In the genomic region with DNA sequence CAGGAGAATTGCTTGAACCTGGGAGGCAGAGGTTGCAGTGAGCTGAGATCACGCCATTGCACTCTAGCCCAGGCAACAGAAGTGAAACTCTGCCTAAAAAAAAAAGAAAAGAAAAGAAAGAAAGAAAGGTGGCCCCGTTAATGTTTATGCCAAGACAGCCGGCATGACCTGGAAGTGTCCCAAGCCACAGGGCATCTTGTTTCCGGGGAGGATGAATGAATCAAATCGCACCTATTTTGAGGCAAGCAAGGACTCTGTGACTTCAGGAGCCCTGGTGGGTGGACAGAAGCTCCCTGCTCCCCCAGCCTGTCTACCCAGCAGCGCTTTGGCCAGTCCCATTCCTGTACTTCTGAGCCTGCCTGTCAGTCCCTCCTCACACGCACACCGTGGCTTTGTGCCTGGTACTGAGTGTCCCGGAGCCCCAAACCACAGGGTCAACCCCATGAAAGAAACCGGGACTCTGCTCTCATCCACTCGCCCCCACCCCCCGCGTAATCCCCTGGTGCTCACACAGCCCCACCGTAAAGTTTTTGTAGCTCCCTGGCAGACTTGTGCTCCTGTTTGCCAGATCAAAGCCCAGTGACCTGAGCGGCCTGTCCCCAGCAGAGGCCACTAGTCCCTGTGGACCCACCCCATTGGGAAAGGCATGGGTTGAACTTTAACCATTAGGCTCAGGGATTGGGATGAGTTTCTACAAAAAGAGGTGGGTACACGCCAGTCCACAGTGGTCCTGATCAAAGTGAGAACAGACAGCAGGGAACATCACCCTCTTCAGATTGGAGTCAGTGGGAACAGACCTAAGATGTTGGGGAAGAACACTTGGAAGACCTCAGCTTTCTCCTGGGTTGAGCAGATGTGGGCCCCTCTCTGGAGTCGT, we compare ENCODE assay signal across 8 cellular contexts. TPM values are rescaled to one million over a fixed set of nuclear protein-coding genes. Genes with fewer than 3 reads are reported as not detected.
DNase-seq lines count a peak whose midpoint lies in the region; ATAC-seq, FAIRE-seq and TF ChIP-seq lines count a peak whose summit lies in the region.

No MANE protein-coding gene starts in this region.

- H3K9me3 ChIP-seq in right cardiac atrium (ENCODE audit: control insufficient read depth, low read length) = no peaks in the 10 kb centered on the region
- H3K9me3 ChIP-seq in small intestine (ENCODE audit: control insufficient read depth, low read depth) = no peaks in the 10 kb centered on the region

- peak overlapping the region; percentile 93 for H3K27ac Mint-ChIP-seq in activated naive CD4-positive, alpha-beta T cell treated with anti-CD3 and anti-CD28 coated beads, Interleukin-2, amount 10 ng/mL, durations not matched to agents 7 days and 5 days

- POLR2A ChIA-PET in AG04449 (lab: Yijun Ruan, JAX) = interaction anchor here (0.7 to 1.3 kb wide), 3 partner anchors 18 to 324 kb away, joined by 3 to 4 read pairs (median 3); a partner anchor contains a TSS

- no peak for FAIRE-seq in small intestine (lab: Jason Lieb, UNC)

- H3K4me1 Mint-ChIP-seq in activated naive CD4-positive, alpha-beta T cell treated with anti-CD3 and anti-CD28 coated beads, Interleukin-2, amount 10 ng/mL, durations not matched to agents 7 days and 5 days = peaks cover 27% of the 10 kb centered on the region

- intact Hi-C loops in right cardiac atrium (cut with DNase I) = no loop called here

- H3K27ac ChIP-seq in HL-60 (replicated peaks) = peak overlapping the region; percentile 87
- H3K27ac ChIP-seq in right cardiac atrium (ENCODE audit: low read length) = peak overlapping the region; percentile 13
- H3K27ac ChIP-seq in small intestine (ENCODE audit: low read depth in 1 of 2, low read length in 1 of 2) = peak overlapping the region; percentile 91 to 95

- H3K9me3 Mint-ChIP-seq in activated naive CD4-positive, alpha-beta T cell treated with anti-CD3 and anti-CD28 coated beads, Interleukin-2, amount 10 ng/mL, durations not matched to agents 7 days and 5 days = no peaks in the 10 kb centered on the region

- H3K4me1 ChIP-seq in right cardiac atrium (ENCODE audit: control insufficient read depth, insufficient read depth, low read length) = no peaks in the 10 kb centered on the region
- H3K4me1 ChIP-seq in small intestine (ENCODE audit: control insufficient read depth in 2 of 2, insufficient read depth in 1 of 2, low read depth in 1 of 2, low read length in 1 of 2) = no peaks in the 10 kb centered on the region

- 49% methylated on average over 17 of the region's 17 CpGs for WGBS in right cardiac atrium
- 26 to 41% (median 32%) methylated on average over 16 to 17 of the region's 17 CpGs for WGBS in small intestine, 3 donors

- no peaks in the 10 kb centered on the region for H3K36me3 Mint-ChIP-seq in activated naive CD4-positive, alpha-beta T cell treated with anti-CD3 and anti-CD28 coated beads, Interleukin-2, amount 10 ng/mL, durations not matched to agents 7 days and 5 days

- DNase-seq in AG04449 (ENCODE audit: low read depth, low spot score) (no peak), HL-60 (ENCODE audit: low read depth in 1 of 2, low spot score in 1 of 2) (peak in 1 of 2 experiments; percentile 25), right cardiac atrium (peak in 2 of 3 donors; percentile 68 to 69), small intestine (peak; percentile 29), globus pallidus (ENCODE audit: low spot score) (no peak)
- peak; percentile 56 for DNase-seq in activated naive CD4-positive, alpha-beta T cell treated with anti-CD3 and anti-CD28 coated beads, Interleukin-2, amount 10 ng/mL, durations not matched to agents 7 days and 5 days

- CTCF ChIA-PET in AG04449 (lab: Yijun Ruan, JAX) = no interaction called here
- CTCF ChIA-PET in activated naive CD4-positive, alpha-beta T cell treated with anti-CD3 and anti-CD28 coated beads, Interleukin-2, amount 10 ng/mL, durations not matched to agents 7 days and 5 days (lab: Charles Lee) = interaction anchor here (1.4 to 1.8 kb wide), 2 partner anchors 35 to 244 kb away, joined by 4 to 5 read pairs; a partner anchor contains a TSS

- no peaks in the 10 kb centered on the region for H3K27me3 Mint-ChIP-seq in activated naive CD4-positive, alpha-beta T cell treated with anti-CD3 and anti-CD28 coated beads, Interleukin-2, amount 10 ng/mL, durations not matched to agents 7 days and 5 days

- H3K4me3 ChIP-seq in AG04449 (ENCODE audit: low read depth, low read length) (peak overlapping the region; percentile 49), HL-60 (replicated peaks; ENCODE audit: insufficient read depth, low read length) (peak overlapping the region; percentile 64), right cardiac atrium (ENCODE audit: low read length) (peak overlapping the region; percentile 32), small intestine (ENCODE audit: low read depth in 1 of 2, low read length in 2 of 2) (peak overlapping the region; percentile 60 to 64)

- peak overlapping the region; percentile 77 for H3K4me3 Mint-ChIP-seq in activated naive CD4-positive, alpha-beta T cell treated with anti-CD3 and anti-CD28 coated beads, Interleukin-2, amount 10 ng/mL, durations not matched to agents 7 days and 5 days

- H3K27me3 ChIP-seq in HL-60 (ENCODE audit: insufficient read depth, poor library complexity, severe bottlenecking) (no peaks in the 10 kb centered on the region), right cardiac atrium (ENCODE audit: control insufficient read depth, insufficient read depth) (no peaks in the 10 kb centered on the region), small intestine (ENCODE audit: control insufficient read depth in 2 of 2, insufficient read depth in 2 of 2, low read length in 2 of 2) (no peaks in the 10 kb centered on the region)

- ATAC-seq in GM18909 (IDR thresholded peaks at IDR 0.05; ENCODE audit: poor library complexity, unreplicated experiment) (peak; percentile 24), right cardiac atrium (peak; percentile 43 to 46), HG03469 (IDR thresholded peaks at IDR 0.05; ENCODE audit: unreplicated experiment) (no peak)

- TF ChIP-seq CTCF in AG04449 (IDR thresholded peaks at IDR 0.05; ENCODE audit: insufficient read depth, low read length, missing control alignments) (no peak), HL-60 (IDR thresholded peaks at IDR 0.05; ENCODE audit: insufficient read depth, low read length) (no peak)

- H3K36me3 ChIP-seq in small intestine (ENCODE audit: control insufficient read depth in 2 of 2, insufficient read depth in 2 of 2, low read length in 2 of 2) = no peaks in the 10 kb centered on the region

RNA-seq across cellular contexts. Expression of a gene that starts 19.3 kb away (rescaled TPM):
- 10 to 100 TPM; 43.0 to 50.9 (median 45.1) TPM for total RNA-seq in right cardiac atrium
- 31.8 TPM for polyA plus RNA-seq in right cardiac atrium
- polyA plus RNA-seq in small intestine = 10 to 100 TPM; 30.0 to 43.5 (median 36.6) TPM

RNA-seq across cellular contexts. Expression of a gene that starts 34.5 kb away (rescaled TPM):
- 10 to 100 TPM; 23.4 to 27.7 (median 25.4) TPM for total RNA-seq in right cardiac atrium
- polyA plus RNA-seq in right cardiac atrium = 19.1 TPM
- 10 to 100 TPM; 30.8 to 46.1 (median 43.0) TPM for polyA plus RNA-seq in small intestine

RNA-seq across cellular contexts. Expression of a gene that starts 38.8 kb away (rescaled TPM):
- total RNA-seq in right cardiac atrium = under 1 TPM in 2 of 4 donors, not detected in 2; 0.35 to 0.94 TPM
- polyA plus RNA-seq in right cardiac atrium (0.86 TPM), small intestine (1 to 10 TPM in 1 of 3 donors, under 1 TPM in 1, not detected in 1; 0.82 to 1.9 TPM)

RNA-seq across cellular contexts. Expression of a gene that starts 46.5 kb away (rescaled TPM):
- 1 to 10 TPM; 1.1 to 3.6 (median 2.7) TPM for total RNA-seq in right cardiac atrium
- polyA plus RNA-seq in right cardiac atrium = 1.6 TPM
- polyA plus RNA-seq in small intestine = 10 to 100 TPM in 1 of 3 donors, 1 to 10 TPM in 2; 5.6 to 21.1 (median 7.2) TPM

RNA-seq across cellular contexts. Expression of a gene that starts 59.4 kb away (rescaled TPM):
- 1 to 10 TPM; 6.2 to 8.0 (median 7.5) TPM for total RNA-seq in right cardiac atrium
- polyA plus RNA-seq in right cardiac atrium = 3.6 TPM
- 1 to 10 TPM; 1.6 to 7.0 (median 1.8) TPM for polyA plus RNA-seq in small intestine

Comparison
In these comparisons a context has a peak if more than half of its experiments do, and no peak if none do; other contexts are left out.
1. DNase-seq: peak in activated naive CD4-positive, alpha-beta T cell treated with anti-CD3 and anti-CD28 coated beads, Interleukin-2, amount 10 ng/mL, durations not matched to agents 7 days and 5 days (single experiment), right cardiac atrium (2 of 3) and small intestine (single experiment); none in AG04449 (single experiment) and globus pallidus (single experiment).
2. H3K27ac ChIP-seq: peak in every context shown above with its lines; median percentile 93 in small intestine; 87 in HL-60; 13 in right cardiac atrium.
3. Peak in every context shown above with its lines, with median percentiles within 50 percentile points of each other: H3K4me3 ChIP-seq.